Comparison of ENCODE assay signal across 29 cellular contexts in genomic region chr13:102561933-102562332, GRCh38.
"Had no signal": no experiment of that assay in that cellular context is flagged by ENCODE, and none has a peak within 500 bp of the region (broad histone marks: within the 10 kb centered on the region; RNA-seq: fewer than 3 reads in every experiment).

No MANE protein-coding gene starts in this region.

- H2AFZ ChIP-seq: neural progenitor cell, parathyroid adenoma had no signal

- H3K9me3 Mint-ChIP-seq: natural killer cell; nephron progenitor cell; neural progenitor cell; stimulated activated naive CD8-positive, alpha-beta T cell treated with anti-CD3 and anti-CD28 coated beads, Interleukin-15, amount 100 ng/mL, for 72 hours; type B pancreatic cell had no signal

- H3K36me3 Mint-ChIP-seq: memory B cell; naive B cell; natural killer cell; neural progenitor cell; stimulated activated memory B cell treated with anti-CD40 and anti-IgM and Interleukin-4, amounts not matched to agents 10 μg/mL and 1 μg/mL and 100 μg/mL, for 72 hours; type B pancreatic cell had no signal

- H3K9me3 ChIP-seq: left lung, neutrophil, right atrium auricular region, tibial nerve, uterus had no signal

- H3K4me1 Mint-ChIP-seq: memory B cell; naive B cell; natural killer cell; nephron progenitor cell; neural progenitor cell; stimulated activated memory B cell treated with anti-CD40 and anti-IgM and Interleukin-4, amounts not matched to agents 10 μg/mL and 1 μg/mL and 100 μg/mL, for 72 hours; stimulated activated naive CD8-positive, alpha-beta T cell treated with anti-CD3 and anti-CD28 coated beads, Interleukin-15, amount 100 ng/mL, for 72 hours had no signal

- H3K4me2 ChIP-seq: neural progenitor cell, smooth muscle cell had no signal

- H3K9ac ChIP-seq: neural progenitor cell, parathyroid adenoma had no signal

- ATAC-seq: left cardiac atrium; left lung; natural killer cell; psoas muscle; sciatic nerve; stimulated activated memory B cell treated with anti-CD40 and anti-IgM and Interleukin-4, amounts not matched to agents 10 μg/mL and 1 μg/mL and 100 μg/mL, for 72 hours; stimulated activated naive CD8-positive, alpha-beta T cell treated with anti-CD3 and anti-CD28 coated beads, Interleukin-15, amount 100 ng/mL, for 72 hours had no signal

- H3K27ac ChIP-seq: left lung, neural progenitor cell, neutrophil, parathyroid adenoma, psoas muscle, right atrium auricular region, tibial nerve, uterus had no signal

- H3K36me3 ChIP-seq: left lung, neural progenitor cell, neutrophil, right atrium auricular region, tibial nerve, uterus had no signal

- H3K27ac Mint-ChIP-seq: memory B cell; naive B cell; natural killer cell; nephron progenitor cell; neural progenitor cell; stimulated activated memory B cell treated with anti-CD40 and anti-IgM and Interleukin-4, amounts not matched to agents 10 μg/mL and 1 μg/mL and 100 μg/mL, for 72 hours; stimulated activated naive CD8-positive, alpha-beta T cell treated with anti-CD3 and anti-CD28 coated beads, Interleukin-15, amount 100 ng/mL, for 72 hours; type B pancreatic cell had no signal

- H3K27me3 ChIP-seq: left lung, neural progenitor cell, neutrophil, right atrium auricular region, tibial nerve, uterus had no signal

- H3K4me3 Mint-ChIP-seq: memory B cell; naive B cell; natural killer cell; nephron progenitor cell; neural progenitor cell; stimulated activated memory B cell treated with anti-CD40 and anti-IgM and Interleukin-4, amounts not matched to agents 10 μg/mL and 1 μg/mL and 100 μg/mL, for 72 hours; stimulated activated naive CD8-positive, alpha-beta T cell treated with anti-CD3 and anti-CD28 coated beads, Interleukin-15, amount 100 ng/mL, for 72 hours; type B pancreatic cell had no signal

- H3K79me2 ChIP-seq: parathyroid adenoma had no signal

- H3K4me3 ChIP-seq: left lung, lung, neural progenitor cell, psoas muscle, right atrium auricular region, smooth muscle cell, tibial nerve, uterus had no signal

- FAIRE-seq: keratinocyte had no signal

- DNase-seq: hippocampal formation; kidney glomerular epithelial cell; left cardiac atrium; left lung; naive B cell; natural killer cell; nephron progenitor cell; occipital lobe; psoas muscle; stimulated activated CD4-positive, alpha-beta T cell treated with anti-CD3 and anti-CD28 coated beads, Interleukin-1b, Interleukin-23, amount 100 ng/mL, for 48 hours; stimulated activated CD4-positive, alpha-beta T cell treated with anti-CD3 and anti-CD28 coated beads, Interleukin-2, amount 100 ng/mL, for 48 hours; stimulated activated CD4-positive, alpha-beta T cell treated with anti-CD3 and anti-CD28 coated beads, Interleukin-4, amount 100 ng/mL, for 4 hours; stimulated activated CD8-positive, alpha-beta memory T cell treated with anti-CD3 and anti-CD28 coated beads, Interleukin-4, amount 100 ng/mL, for 48 hours; stimulated activated naive CD4-positive, alpha-beta T cell treated with Interleukin-2 at 50 U/mL for 16 hours; stimulated activated naive CD8-positive, alpha-beta T cell treated with anti-CD3 and anti-CD28 coated beads, Interleukin-15, amount 100 ng/mL, for 72 hours; substantia nigra; uterus had no signal

- H3K4me1 ChIP-seq: left lung, parathyroid adenoma, right atrium auricular region, tibial nerve, uterus had no signal
